Comparison of ENCODE assay signal across 8 cellular contexts in genomic region chr22:36528795-36529718, GRCh38. TPM values are rescaled to one million over a fixed set of nuclear protein-coding genes. Genes with fewer than 3 reads are reported as not detected.
DNase-seq lines count a peak whose midpoint lies in the region; FAIRE-seq and TF ChIP-seq lines count a peak whose summit lies in the region.

Gene EIF3D (minus strand): TSS chr22:36529166. CDS start chr22:36526121, 3,045 bp downstream.

- H3K4me3 ChIP-seq in NB4 (ENCODE audit: low read depth, low read length) (peak within 1 kb of the TSS; percentile 79), SK-N-MC (peak within 1 kb of the TSS; percentile 91), neuronal stem cell (ENCODE audit: low read length in 2 of 2) (peak within 1 kb of the TSS; percentile 87 to 95)

- H3K36me3 Mint-ChIP-seq in HFFc6 (ENCODE audit: low read depth) = peaks cover 23% of the 10 kb centered on the region
- H3K36me3 Mint-ChIP-seq in activated naive CD4-positive, alpha-beta T cell treated with anti-CD3 and anti-CD28 coated beads, Interleukin-2, amount 10 ng/mL, durations not matched to agents 7 days and 5 days = peaks cover 30% of the 10 kb centered on the region

- DNase-seq in GM04503 (ENCODE audit: low read depth) = peak; percentile 98
- peak; percentile 99 for DNase-seq in HFFc6
- DNase-seq in NB4 (ENCODE audit: low read depth) = peak; percentile 100
- DNase-seq in SK-N-MC (ENCODE audit: low read depth, low spot score) = peak; percentile 98
- DNase-seq in activated naive CD4-positive, alpha-beta T cell treated with anti-CD3 and anti-CD28 coated beads, Interleukin-2, amount 10 ng/mL, durations not matched to agents 7 days and 5 days = peak; percentile 99
- peak; percentile 67 to 85 for DNase-seq in frontal cortex (ENCODE audit: low spot score in 2 of 2)
- DNase-seq in neuronal stem cell (ENCODE audit: low spot score) = peak; percentile 97

- peaks cover 43% of the 10 kb centered on the region for H3K36me3 ChIP-seq in SK-N-MC (ENCODE audit: insufficient read depth, low read length)
- H3K36me3 ChIP-seq in neuronal stem cell (replicated peaks in 1 of 2; ENCODE audit: control insufficient read depth in 2 of 2, insufficient read depth in 2 of 2, low read length in 2 of 2) = peaks cover 19 to 32% of the 10 kb centered on the region in 2 donors

- no peak for FAIRE-seq in frontal cortex (lab: Jason Lieb, UNC)

- H2BK12ac ChIP-seq in neuronal stem cell (ENCODE audit: low read length) = no peak within 1 kb of the TSS

- peak; percentile 47 for TF ChIP-seq CTCF in HFFc6 (IDR thresholded peaks at IDR 0.05)
- no peak for TF ChIP-seq CTCF in NB4 (IDR thresholded peaks at IDR 0.05; ENCODE audit: low read depth, low read length)
- TF ChIP-seq CTCF in subcutaneous adipose tissue (IDR thresholded peaks at IDR 0.05; ENCODE audit: low read depth) = no peak

- peak within 1 kb of the TSS; percentile 77 for H2AFZ ChIP-seq in neuronal stem cell (ENCODE audit: low read length)

- peak within 1 kb of the TSS; percentile 97 for H3K4me3 Mint-ChIP-seq in HFFc6
- H3K4me3 Mint-ChIP-seq in activated naive CD4-positive, alpha-beta T cell treated with anti-CD3 and anti-CD28 coated beads, Interleukin-2, amount 10 ng/mL, durations not matched to agents 7 days and 5 days = peak within 1 kb of the TSS; percentile 90

- no peak within 1 kb of the TSS for H2AK5ac ChIP-seq in neuronal stem cell (ENCODE audit: low read depth, low read length)

- H3K27ac ChIP-seq in SK-N-MC = peak within 1 kb of the TSS; percentile 98
- peak within 1 kb of the TSS; percentile 90 for H3K27ac ChIP-seq in neuronal stem cell (replicated peaks; ENCODE audit: low read length)

- WGBS in neuronal stem cell (ENCODE audit: extremely low coverage in 2 of 2, insufficient read length in 2 of 2, insufficient replicate concordance in 1 of 2), 2 donors = no CpG with 5 or more reads among the region's 82 CpGs

- H3K4me1 ChIP-seq in neuronal stem cell (ENCODE audit: control insufficient read depth in 2 of 2, insufficient read depth in 1 of 2, low read depth in 1 of 2, low read length in 2 of 2) = peaks cover 1 to 4% of the 10 kb centered on the region in 2 donors

- no peak within 1 kb of the TSS for H2BK120ac ChIP-seq in neuronal stem cell (ENCODE audit: low read depth, low read length)

- H2BK15ac ChIP-seq in neuronal stem cell (ENCODE audit: low read length) = no peak within 1 kb of the TSS

- H3K27me3 Mint-ChIP-seq in HFFc6 (ENCODE audit: insufficient read depth) = peaks cover 2% of the 10 kb centered on the region; the same call in 1 of the 2 replicates
- peaks cover 8% of the 10 kb centered on the region for H3K27me3 Mint-ChIP-seq in activated naive CD4-positive, alpha-beta T cell treated with anti-CD3 and anti-CD28 coated beads, Interleukin-2, amount 10 ng/mL, durations not matched to agents 7 days and 5 days

- no peak within 1 kb of the TSS for H3K14ac ChIP-seq in neuronal stem cell (ENCODE audit: low read length)

- peak within 1 kb of the TSS; percentile 70 for H3K23ac ChIP-seq in neuronal stem cell (ENCODE audit: low read depth, low read length, poor library complexity)

- CTCF ChIA-PET in activated naive CD4-positive, alpha-beta T cell treated with anti-CD3 and anti-CD28 coated beads, Interleukin-2, amount 10 ng/mL, durations not matched to agents 7 days and 5 days (lab: Charles Lee) = interaction anchor here (1.2 to 1.3 kb wide), 3 partner anchors 18 to 228 kb away, joined by 4 to 5 read pairs (median 5); no protein-coding TSS in a partner anchor

- no peak within 1 kb of the TSS for H4K8ac ChIP-seq in neuronal stem cell (ENCODE audit: low read depth, low read length)

- peaks cover 3% of the 10 kb centered on the region for H3K79me1 ChIP-seq in neuronal stem cell (ENCODE audit: low read depth, low read length)

- H3K9me3 ChIP-seq in SK-N-MC (ENCODE audit: low read depth, low read length) (no peaks in the 10 kb centered on the region), neuronal stem cell (replicated peaks in 1 of 2; ENCODE audit: control insufficient read depth in 2 of 2, insufficient read depth in 1 of 2, low read depth in 1 of 2, low read length in 2 of 2) (no peaks in the 10 kb centered on the region)

- no peak within 1 kb of the TSS for H3K4ac ChIP-seq in neuronal stem cell (ENCODE audit: low read length)

- no peaks in the 10 kb centered on the region for H3K27me3 ChIP-seq in neuronal stem cell (ENCODE audit: control insufficient read depth in 3 of 3, insufficient read depth in 3 of 3, low read depth in 1 of 3, low read length in 3 of 3)

- peak within 1 kb of the TSS; percentile 99 for H3K9ac ChIP-seq in SK-N-MC (ENCODE audit: insufficient read length)
- H3K9ac ChIP-seq in neuronal stem cell (ENCODE audit: low read depth, low read length, poor library complexity) = peak within 1 kb of the TSS; percentile 87

- no peaks in the 10 kb centered on the region for H3K9me3 Mint-ChIP-seq in HFFc6
- H3K9me3 Mint-ChIP-seq in activated naive CD4-positive, alpha-beta T cell treated with anti-CD3 and anti-CD28 coated beads, Interleukin-2, amount 10 ng/mL, durations not matched to agents 7 days and 5 days = no peaks in the 10 kb centered on the region

- peak within 1 kb of the TSS; percentile 64 for H3K4me2 ChIP-seq in neuronal stem cell (ENCODE audit: insufficient read depth, low read length, poor library complexity, severe bottlenecking)

- peak within 1 kb of the TSS; percentile 96 for H3K27ac Mint-ChIP-seq in HFFc6
- peak within 1 kb of the TSS; percentile 99 for H3K27ac Mint-ChIP-seq in activated naive CD4-positive, alpha-beta T cell treated with anti-CD3 and anti-CD28 coated beads, Interleukin-2, amount 10 ng/mL, durations not matched to agents 7 days and 5 days

- H4K91ac ChIP-seq in neuronal stem cell (ENCODE audit: low read depth, low read length, poor library complexity) = no peak within 1 kb of the TSS

- H2BK5ac ChIP-seq in neuronal stem cell (ENCODE audit: low read length) = peak within 1 kb of the TSS; percentile 43

- peak within 1 kb of the TSS; percentile 94 for H3K18ac ChIP-seq in neuronal stem cell (ENCODE audit: low read length)

- peaks cover 18% of the 10 kb centered on the region for H3K4me1 Mint-ChIP-seq in HFFc6 (ENCODE audit: low read depth)
- peaks cover 27% of the 10 kb centered on the region for H3K4me1 Mint-ChIP-seq in activated naive CD4-positive, alpha-beta T cell treated with anti-CD3 and anti-CD28 coated beads, Interleukin-2, amount 10 ng/mL, durations not matched to agents 7 days and 5 days

- TF ChIP-seq POLR2A in NB4 (IDR thresholded peaks at IDR 0.05; ENCODE audit: extremely low read depth, insufficient read length) = peak; percentile 74

RNA-seq across cellular contexts. Expression of gene EIF3D, which starts in this region (rescaled TPM):
- 100 to 1,000 TPM; 163 to 177 (median 172) TPM for total RNA-seq in HFFc6 (2021; fragmentation: NEBNext Ultra II Directional; extraction: Animal tissue kit (Norgen Biotek cat#: 25700))
- total RNA-seq in frontal cortex (205 TPM), subcutaneous adipose tissue (100 to 1,000 TPM; 218 to 260 (median 252) TPM)
- polyA plus RNA-seq in neuronal stem cell (2013, experiment 1 of 2) = 145 TPM
- 142 TPM for polyA plus RNA-seq in neuronal stem cell (2013, experiment 2 of 2)

Comparison
In these comparisons a context has a peak if more than half of its experiments do, and no peak if none do; other contexts are left out.
1. Peak in every context shown above with its lines: DNase-seq, H3K4me3 ChIP-seq and H3K27ac ChIP-seq.